ENCODE assay signal across 29 cellular contexts in the genomic region with DNA sequence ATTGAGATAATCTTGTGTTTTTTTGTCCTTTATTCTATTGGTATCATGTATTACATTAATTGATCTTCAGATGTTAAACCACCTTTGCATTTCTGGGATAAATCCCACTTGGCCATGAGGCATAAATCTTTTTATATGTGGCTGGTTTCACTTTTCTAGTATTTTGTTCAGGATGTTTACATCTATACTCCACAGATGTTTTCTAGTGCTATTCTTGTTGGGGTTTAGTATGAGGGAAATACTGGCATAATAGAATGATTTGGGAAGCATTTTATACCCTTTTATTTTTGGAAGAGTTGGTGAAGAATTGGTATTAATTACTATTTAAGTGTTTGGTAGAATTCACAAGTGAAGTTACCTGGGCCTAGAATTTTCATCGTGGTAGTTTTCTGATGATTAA.
"Had no signal": no experiment of that assay in that cellular context is flagged by ENCODE, and none has a peak within 500 bp of the region (broad histone marks: within the 10 kb centered on the region; RNA-seq: fewer than 3 reads in every experiment).

No MANE protein-coding gene starts in this region.

- H3K27ac ChIP-seq: stomach, suprapubic skin, testis, thoracic aorta, thyroid gland, tibial artery, tibial nerve, transverse colon, upper lobe of left lung, upper lobe of right lung, uterus, vagina had no signal

- ATAC-seq: stimulated activated effector memory CD8-positive, alpha-beta T cell treated with anti-CD3 and anti-CD28 coated beads, Interleukin-12 subunit alpha, Interleukin-12 subunit beta, amount 100 ng/mL, for 72 hours; stimulated activated memory B cell treated with anti-CD40 and anti-IgM and Interleukin-4, amounts not matched to agents 10 μg/mL and 1 μg/mL and 100 μg/mL, for 72 hours; stimulated activated naive B cell treated with anti-CD40 and anti-IgM and Interleukin-4, amounts not matched to agents 10 μg/mL and 1 μg/mL and 100 μg/mL, for 72 hours; stimulated activated naive CD8-positive, alpha-beta T cell treated with anti-CD3 and anti-CD28 coated beads, Interleukin-15, amount 100 ng/mL, for 72 hours; stimulated activated naive CD8-positive, alpha-beta T cell treated with anti-CD3 and anti-CD28 coated beads, Interleukin-15, Interleukin-2, amounts not matched to agents 100 U/mL and 50 U/mL, for 24 hours; upper lobe of right lung had no signal

- H3K27ac Mint-ChIP-seq: stimulated activated effector memory CD8-positive, alpha-beta T cell treated with anti-CD3 and anti-CD28 coated beads, Interleukin-12 subunit alpha, Interleukin-12 subunit beta, amount 100 ng/mL, for 72 hours; stimulated activated memory B cell treated with anti-CD40 and anti-IgM and Interleukin-4, amounts not matched to agents 10 μg/mL and 1 μg/mL and 100 μg/mL, for 72 hours; stimulated activated naive B cell treated with anti-CD40 and anti-IgM and Interleukin-4, amounts not matched to agents 10 μg/mL and 1 μg/mL and 100 μg/mL, for 72 hours; stimulated activated naive CD8-positive, alpha-beta T cell treated with anti-CD3 and anti-CD28 coated beads, Interleukin-15, amount 100 ng/mL, for 72 hours; stimulated activated naive CD8-positive, alpha-beta T cell treated with anti-CD3 and anti-CD28 coated beads, Interleukin-15, Interleukin-2, amounts not matched to agents 100 ng/mL and 50 ng/mL, for 24 hours; type B pancreatic cell had no signal

- H3K27me3 Mint-ChIP-seq: type B pancreatic cell had no signal

- H3K36me3 Mint-ChIP-seq: stimulated activated effector memory CD8-positive, alpha-beta T cell treated with anti-CD3 and anti-CD28 coated beads, Interleukin-12 subunit alpha, Interleukin-12 subunit beta, amount 100 ng/mL, for 72 hours; stimulated activated memory B cell treated with anti-CD40 and anti-IgM and Interleukin-4, amounts not matched to agents 10 μg/mL and 1 μg/mL and 100 μg/mL, for 72 hours; stimulated activated naive B cell treated with anti-CD40 and anti-IgM and Interleukin-4, amounts not matched to agents 10 μg/mL and 1 μg/mL and 100 μg/mL, for 72 hours; type B pancreatic cell had no signal

- H3K9me3 Mint-ChIP-seq: stimulated activated effector memory CD8-positive, alpha-beta T cell treated with anti-CD3 and anti-CD28 coated beads, Interleukin-12 subunit alpha, Interleukin-12 subunit beta, amount 100 ng/mL, for 72 hours; stimulated activated naive B cell treated with anti-CD40 and anti-IgM and Interleukin-4, amounts not matched to agents 10 μg/mL and 1 μg/mL and 100 μg/mL, for 72 hours; stimulated activated naive CD8-positive, alpha-beta T cell treated with anti-CD3 and anti-CD28 coated beads, Interleukin-15, amount 100 ng/mL, for 72 hours; stimulated activated naive CD8-positive, alpha-beta T cell treated with anti-CD3 and anti-CD28 coated beads, Interleukin-15, Interleukin-2, amounts not matched to agents 100 ng/mL and 50 ng/mL, for 24 hours had no signal

- H3K4me1 Mint-ChIP-seq: stimulated activated effector memory CD8-positive, alpha-beta T cell treated with anti-CD3 and anti-CD28 coated beads, Interleukin-12 subunit alpha, Interleukin-12 subunit beta, amount 100 ng/mL, for 72 hours; stimulated activated naive B cell treated with anti-CD40 and anti-IgM and Interleukin-4, amounts not matched to agents 10 μg/mL and 1 μg/mL and 100 μg/mL, for 72 hours; stimulated activated naive CD8-positive, alpha-beta T cell treated with anti-CD3 and anti-CD28 coated beads, Interleukin-15, amount 100 ng/mL, for 72 hours had no signal

- H3K4me3 Mint-ChIP-seq: stimulated activated effector memory CD8-positive, alpha-beta T cell treated with anti-CD3 and anti-CD28 coated beads, Interleukin-12 subunit alpha, Interleukin-12 subunit beta, amount 100 ng/mL, for 72 hours; stimulated activated memory B cell treated with anti-CD40 and anti-IgM and Interleukin-4, amounts not matched to agents 10 μg/mL and 1 μg/mL and 100 μg/mL, for 72 hours; stimulated activated naive B cell treated with anti-CD40 and anti-IgM and Interleukin-4, amounts not matched to agents 10 μg/mL and 1 μg/mL and 100 μg/mL, for 72 hours; stimulated activated naive CD8-positive, alpha-beta T cell treated with anti-CD3 and anti-CD28 coated beads, Interleukin-15, amount 100 ng/mL, for 72 hours; stimulated activated naive CD8-positive, alpha-beta T cell treated with anti-CD3 and anti-CD28 coated beads, Interleukin-15, Interleukin-2, amounts not matched to agents 100 ng/mL and 50 ng/mL, for 24 hours; type B pancreatic cell had no signal

- FAIRE-seq: urothelium cell line had no signal

- H3K4me1 ChIP-seq: stomach, suprapubic skin, testis, thyroid gland, tibial artery, tibial nerve, transverse colon, upper lobe of left lung, upper lobe of right lung, uterus, vagina had no signal

- H3K4me3 ChIP-seq: stomach, suprapubic skin, testis, thoracic aorta, thyroid gland, tibial artery, tibial nerve, transverse colon, upper lobe of left lung, upper lobe of right lung, uterus, vagina had no signal

- H3K9me3 ChIP-seq: stomach, suprapubic skin, testis, thoracic aorta, thyroid gland, tibial artery, tibial nerve, transverse colon, upper lobe of left lung, upper lobe of right lung, uterus, vagina had no signal

- DNase-seq: stimulated activated CD4-positive, alpha-beta T cell treated with anti-CD3 and anti-CD28 coated beads, Interleukin-2, amount 100 ng/mL, for 48 hours; stimulated activated CD4-positive, alpha-beta T cell treated with anti-CD3 and anti-CD28 coated beads, Interleukin-4, amount 100 ng/mL, for 1 hour; stimulated activated CD4-positive, alpha-beta T cell treated with anti-CD3 and anti-CD28 coated beads, Interleukin-4, amount 100 ng/mL, for 24 hours; stimulated activated CD4-positive, alpha-beta T cell treated with anti-CD3 and anti-CD28 coated beads, Interleukin-4, amount 100 ng/mL, for 4 hours; stimulated activated CD8-positive, alpha-beta memory T cell treated with anti-CD3 and anti-CD28 coated beads, Interleukin-4, amount 100 ng/mL, for 48 hours; stimulated activated naive B cell treated with anti-CD40 and anti-IgM and Interleukin-4, amounts not matched to agents 10 μg/mL and 1 μg/mL and 100 μg/mL, for 72 hours; stimulated activated naive CD4-positive, alpha-beta T cell; stimulated activated naive CD4-positive, alpha-beta T cell treated with Interleukin-2 at 50 U/mL for 16 hours; stimulated activated naive CD8-positive, alpha-beta T cell treated with anti-CD3 and anti-CD28 coated beads, Interleukin-15, amount 100 ng/mL, for 72 hours; stimulated activated naive CD8-positive, alpha-beta T cell treated with anti-CD3 and anti-CD28 coated beads, Interleukin-15, Interleukin-2, amounts not matched to agents 100 U/mL and 50 U/mL, for 24 hours; stomach; substantia nigra; testis; thyroid gland; tibial artery; transverse colon; trophoblast cell; upper lobe of left lung; upper lobe of right lung; uterus had no signal

- H3K36me3 ChIP-seq: stomach, suprapubic skin, thoracic aorta, thyroid gland, tibial artery, tibial nerve, transverse colon, upper lobe of left lung, upper lobe of right lung, uterus, vagina had no signal
